In genomic region chr4:121016630-121017029, GRCh38 we compare ENCODE assay signal across 26 cellular contexts. TPM values are rescaled to one million over a fixed set of nuclear protein-coding genes. Genes with fewer than 3 reads are reported as not detected.
"Had no signal": no experiment of that assay in that cellular context is flagged by ENCODE, and none has a peak within 500 bp of the region (broad histone marks: within the 10 kb centered on the region; RNA-seq: fewer than 3 reads in every experiment).

No MANE protein-coding gene starts in this region.

- H3K27me3 ChIP-seq: cardiac muscle cell, heart left ventricle, sigmoid colon, stomach, suprapubic skin, tibial nerve had no signal

- H3K36me3 Mint-ChIP-seq: stimulated activated memory B cell treated with anti-CD40 and anti-IgM and Interleukin-4, amounts not matched to agents 10 μg/mL and 1 μg/mL and 100 μg/mL, for 72 hours had no signal

- H3K27ac Mint-ChIP-seq: activated naive CD4-positive, alpha-beta T cell treated with anti-CD3 and anti-CD28 coated beads for 36 hours; activated T-helper 2 cell treated with anti-CD3 and anti-CD28 coated beads, Interferon-gamma antibody, Interleukin-2, Interleukin-4, amounts not matched to agents 10 μg/mL and 5 μg/mL and 100 μg/mL, durations not matched to agents 14 hours and 24 hours and 36 hours; progenitor cell of endocrine pancreas; stimulated activated memory B cell treated with anti-CD40 and anti-IgM and Interleukin-4, amounts not matched to agents 10 μg/mL and 1 μg/mL and 100 μg/mL, for 72 hours had no signal

- H3K9me3 ChIP-seq: heart left ventricle, lower lobe of right lung, sigmoid colon, stomach, suprapubic skin, tibial nerve had no signal

- H3K4me2 ChIP-seq: smooth muscle cell had no signal

- H3K4me1 Mint-ChIP-seq: stimulated activated memory B cell treated with anti-CD40 and anti-IgM and Interleukin-4, amounts not matched to agents 10 μg/mL and 1 μg/mL and 100 μg/mL, for 72 hours had no signal

- H3K4me3 Mint-ChIP-seq: activated naive CD4-positive, alpha-beta T cell treated with anti-CD3 and anti-CD28 coated beads for 36 hours; activated T-cell treated with anti-CD3 and anti-CD28 coated beads, Interleukin-2, amount 50 U/mL, for 4 hours; naive thymus-derived CD8-positive, alpha-beta T cell; stimulated activated memory B cell treated with anti-CD40 and anti-IgM and Interleukin-4, amounts not matched to agents 10 μg/mL and 1 μg/mL and 100 μg/mL, for 72 hours had no signal

- H3K4me3 ChIP-seq: cardiac muscle cell, heart left ventricle, lower lobe of right lung, sigmoid colon, smooth muscle cell, stomach, suprapubic skin, tibial nerve had no signal

- H3K27me3 Mint-ChIP-seq: naive thymus-derived CD8-positive, alpha-beta T cell; progenitor cell of endocrine pancreas; stimulated activated memory B cell treated with anti-CD40 and anti-IgM and Interleukin-4, amounts not matched to agents 10 μg/mL and 1 μg/mL and 100 μg/mL, for 72 hours had no signal

- H3K9me3 Mint-ChIP-seq: activated naive CD4-positive, alpha-beta T cell treated with anti-CD3 and anti-CD28 coated beads for 36 hours; activated T-cell treated with anti-CD3 and anti-CD28 coated beads, Interleukin-2, amount 50 U/mL, for 4 hours; activated T-helper 2 cell treated with anti-CD3 and anti-CD28 coated beads, Interferon-gamma antibody, Interleukin-2, Interleukin-4, amounts not matched to agents 10 μg/mL and 5 μg/mL and 100 μg/mL, durations not matched to agents 14 hours and 24 hours and 36 hours; stimulated activated memory B cell treated with anti-CD40 and anti-IgM and Interleukin-4, amounts not matched to agents 10 μg/mL and 1 μg/mL and 100 μg/mL, for 72 hours had no signal

- H3K4me1 ChIP-seq: lower lobe of right lung, stomach, suprapubic skin, tibial nerve had no signal

- H3K27ac ChIP-seq: cardiac muscle cell, epithelial cell of prostate, heart left ventricle, lower lobe of right lung, sigmoid colon, stomach, suprapubic skin, tibial nerve had no signal

- DNase-seq: activated CD4-positive, alpha-beta T cell treated with anti-CD3 and anti-CD28 coated beads for 4 hours; activated CD4-positive, alpha-beta T cell treated with anti-CD3 and anti-CD28 coated beads, Interleukin-2, amount 50 U/mL, for 48 hours; activated CD4-positive, CD25-positive, alpha-beta regulatory T cell; activated CD8-positive, alpha-beta memory T cell treated with anti-CD3 and anti-CD28 coated beads, Interleukin-2, amount 50 U/mL, for 48 hours; activated naive CD4-positive, alpha-beta T cell treated with anti-CD3 and anti-CD28 coated beads for 36 hours; activated T-cell treated with anti-CD3 and anti-CD28 coated beads, Interleukin-2, amount 50 U/mL, for 4 hours; amygdala; heart left ventricle; islet precursor cell; left cardiac atrium; lower lobe of right lung; naive thymus-derived CD8-positive, alpha-beta T cell; retina; sigmoid colon; stimulated activated CD4-positive, alpha-beta T cell treated with anti-CD3 and anti-CD28 coated beads, Interleukin-15, amount 100 ng/mL, for 24 hours; stomach; T1000 had no signal

- H3K36me3 ChIP-seq: cardiac muscle cell, heart left ventricle, lower lobe of right lung, sigmoid colon, stomach, suprapubic skin, tibial nerve had no signal

- ATAC-seq: activated T-cell treated with anti-CD3 and anti-CD28 coated beads, Interleukin-2, amount 50 U/mL, for 4 hours; heart left ventricle; left cardiac atrium; naive thymus-derived CD8-positive, alpha-beta T cell; stimulated activated memory B cell treated with anti-CD40 and anti-IgM and Interleukin-4, amounts not matched to agents 10 μg/mL and 1 μg/mL and 100 μg/mL, for 72 hours had no signal

RNA-seq across cellular contexts. Expression of gene NDNF, which starts 55.7 kb away (rescaled TPM):
- total RNA-seq: activated naive CD4-positive, alpha-beta T cell treated with anti-CD3 and anti-CD28 coated beads for 36 hours; naive thymus-derived CD8-positive, alpha-beta T cell; osteocyte had no signal
- polyA plus RNA-seq: naive thymus-derived CD8-positive, alpha-beta T cell had no signal
